Comparison of ENCODE assay signal across 1 cellular context in the genomic region with DNA sequence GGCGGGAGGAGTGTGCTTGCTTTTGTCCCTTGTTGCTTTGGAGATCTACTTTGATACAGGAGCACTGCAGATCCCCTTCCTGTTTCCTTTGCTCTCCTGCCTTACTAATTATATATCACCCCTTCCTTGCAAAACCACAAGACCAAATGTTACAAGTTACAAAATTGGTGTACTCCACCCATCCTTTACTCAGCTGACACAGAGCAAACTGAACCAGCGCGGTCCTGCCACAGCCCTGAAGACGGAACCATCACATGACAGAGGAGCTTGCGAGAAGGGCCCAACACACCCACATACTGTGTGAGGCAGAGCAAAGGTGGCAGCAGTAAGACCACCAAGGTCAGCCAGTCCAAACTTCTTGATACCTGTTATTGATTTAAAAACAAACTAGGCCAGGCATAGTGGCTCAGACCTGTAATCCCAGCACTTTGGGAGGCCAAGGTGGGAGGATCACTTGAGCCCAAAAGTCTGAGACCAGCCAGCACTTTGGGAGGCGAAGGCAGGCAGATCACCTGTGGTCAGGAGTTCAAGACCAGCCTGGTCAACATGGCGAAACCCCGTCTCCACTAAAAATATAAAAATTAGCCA.
TF ChIP-seq lines count a peak whose summit lies in the region.

No MANE protein-coding gene starts in this region.

TF ChIP-seq in HepG2, 621 proteins besides CTCF, POLR2A, EP300 and RAD21 (continued from another document and continues in another):
- TF ChIP-seq, protein P1, sequence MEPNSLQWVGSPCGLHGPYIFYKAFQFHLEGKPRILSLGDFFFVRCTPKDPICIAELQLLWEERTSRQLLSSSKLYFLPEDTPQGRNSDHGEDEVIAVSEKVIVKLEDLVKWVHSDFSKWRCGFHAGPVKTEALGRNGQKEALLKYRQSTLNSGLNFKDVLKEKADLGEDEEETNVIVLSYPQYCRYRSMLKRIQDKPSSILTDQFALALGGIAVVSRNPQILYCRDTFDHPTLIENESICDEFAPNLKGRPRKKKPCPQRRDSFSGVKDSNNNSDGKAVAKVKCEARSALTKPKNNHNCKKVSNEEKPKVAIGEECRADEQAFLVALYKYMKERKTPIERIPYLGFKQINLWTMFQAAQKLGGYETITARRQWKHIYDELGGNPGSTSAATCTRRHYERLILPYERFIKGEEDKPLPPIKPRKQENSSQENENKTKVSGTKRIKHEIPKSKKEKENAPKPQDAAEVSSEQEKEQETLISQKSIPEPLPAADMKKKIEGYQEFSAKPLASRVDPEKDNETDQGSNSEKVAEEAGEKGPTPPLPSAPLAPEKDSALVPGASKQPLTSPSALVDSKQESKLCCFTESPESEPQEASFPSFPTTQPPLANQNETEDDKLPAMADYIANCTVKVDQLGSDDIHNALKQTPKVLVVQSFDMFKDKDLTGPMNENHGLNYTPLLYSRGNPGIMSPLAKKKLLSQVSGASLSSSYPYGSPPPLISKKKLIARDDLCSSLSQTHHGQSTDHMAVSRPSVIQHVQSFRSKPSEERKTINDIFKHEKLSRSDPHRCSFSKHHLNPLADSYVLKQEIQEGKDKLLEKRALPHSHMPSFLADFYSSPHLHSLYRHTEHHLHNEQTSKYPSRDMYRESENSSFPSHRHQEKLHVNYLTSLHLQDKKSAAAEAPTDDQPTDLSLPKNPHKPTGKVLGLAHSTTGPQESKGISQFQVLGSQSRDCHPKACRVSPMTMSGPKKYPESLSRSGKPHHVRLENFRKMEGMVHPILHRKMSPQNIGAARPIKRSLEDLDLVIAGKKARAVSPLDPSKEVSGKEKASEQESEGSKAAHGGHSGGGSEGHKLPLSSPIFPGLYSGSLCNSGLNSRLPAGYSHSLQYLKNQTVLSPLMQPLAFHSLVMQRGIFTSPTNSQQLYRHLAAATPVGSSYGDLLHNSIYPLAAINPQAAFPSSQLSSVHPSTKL (CRISPR knock-in tag; IDR thresholded peaks at IDR 0.05): peak; percentile 89
- TF ChIP-seq SP4 (CRISPR knock-in tag; IDR thresholded peaks at IDR 0.05): peak; percentile 19; the same call in 1 of the 2 replicates
- TF ChIP-seq KDM3A (CRISPR knock-in tag; IDR thresholded peaks at IDR 0.05; ENCODE audit: low read depth): 0 out of 2 replicates have a peak, but pooled peaks have one; percentile 45
- TF ChIP-seq HNF4A (CRISPR knock-in tag; IDR thresholded peaks at IDR 0.05): peak; percentile 90
- no peak for TF ChIP-seq PHF5A (CRISPR knock-in tag; IDR thresholded peaks at IDR 0.05; ENCODE audit: low read depth, unreplicated experiment)
- TF ChIP-seq ZNF605 (CRISPR knock-in tag; IDR thresholded peaks at IDR 0.05): peak; percentile 57
- peak; percentile 54; the same call in 1 of the 2 replicates for TF ChIP-seq SOX13 (IDR thresholded peaks at IDR 0.05)
- TF ChIP-seq SOX13 (CRISPR knock-in tag; conservative IDR thresholded peaks at IDR 0.05 in 1 of 2, IDR thresholded peaks at IDR 0.05 in 1 of 2): peak; percentile 16 to 78; a peak in 2 of 4 replicates
- no peak for TF ChIP-seq ZNF260 (CRISPR knock-in tag; IDR thresholded peaks at IDR 0.05; ENCODE audit: borderline replicate concordance, low read depth)
- TF ChIP-seq ASH2L (IDR thresholded peaks at IDR 0.05; ENCODE audit: insufficient read length, low read depth, low read length): no peak
- TF ChIP-seq, protein P2, sequence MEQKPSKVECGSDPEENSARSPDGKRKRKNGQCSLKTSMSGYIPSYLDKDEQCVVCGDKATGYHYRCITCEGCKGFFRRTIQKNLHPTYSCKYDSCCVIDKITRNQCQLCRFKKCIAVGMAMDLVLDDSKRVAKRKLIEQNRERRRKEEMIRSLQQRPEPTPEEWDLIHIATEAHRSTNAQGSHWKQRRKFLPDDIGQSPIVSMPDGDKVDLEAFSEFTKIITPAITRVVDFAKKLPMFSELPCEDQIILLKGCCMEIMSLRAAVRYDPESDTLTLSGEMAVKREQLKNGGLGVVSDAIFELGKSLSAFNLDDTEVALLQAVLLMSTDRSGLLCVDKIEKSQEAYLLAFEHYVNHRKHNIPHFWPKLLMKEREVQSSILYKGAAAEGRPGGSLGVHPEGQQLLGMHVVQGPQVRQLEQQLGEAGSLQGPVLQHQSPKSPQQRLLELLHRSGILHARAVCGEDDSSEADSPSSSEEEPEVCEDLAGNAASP (CRISPR knock-in tag; IDR thresholded peaks at IDR 0.05; ENCODE audit: borderline replicate concordance): peak; percentile 68; the same call in 1 of the 2 replicates
- TF ChIP-seq, protein P3, sequence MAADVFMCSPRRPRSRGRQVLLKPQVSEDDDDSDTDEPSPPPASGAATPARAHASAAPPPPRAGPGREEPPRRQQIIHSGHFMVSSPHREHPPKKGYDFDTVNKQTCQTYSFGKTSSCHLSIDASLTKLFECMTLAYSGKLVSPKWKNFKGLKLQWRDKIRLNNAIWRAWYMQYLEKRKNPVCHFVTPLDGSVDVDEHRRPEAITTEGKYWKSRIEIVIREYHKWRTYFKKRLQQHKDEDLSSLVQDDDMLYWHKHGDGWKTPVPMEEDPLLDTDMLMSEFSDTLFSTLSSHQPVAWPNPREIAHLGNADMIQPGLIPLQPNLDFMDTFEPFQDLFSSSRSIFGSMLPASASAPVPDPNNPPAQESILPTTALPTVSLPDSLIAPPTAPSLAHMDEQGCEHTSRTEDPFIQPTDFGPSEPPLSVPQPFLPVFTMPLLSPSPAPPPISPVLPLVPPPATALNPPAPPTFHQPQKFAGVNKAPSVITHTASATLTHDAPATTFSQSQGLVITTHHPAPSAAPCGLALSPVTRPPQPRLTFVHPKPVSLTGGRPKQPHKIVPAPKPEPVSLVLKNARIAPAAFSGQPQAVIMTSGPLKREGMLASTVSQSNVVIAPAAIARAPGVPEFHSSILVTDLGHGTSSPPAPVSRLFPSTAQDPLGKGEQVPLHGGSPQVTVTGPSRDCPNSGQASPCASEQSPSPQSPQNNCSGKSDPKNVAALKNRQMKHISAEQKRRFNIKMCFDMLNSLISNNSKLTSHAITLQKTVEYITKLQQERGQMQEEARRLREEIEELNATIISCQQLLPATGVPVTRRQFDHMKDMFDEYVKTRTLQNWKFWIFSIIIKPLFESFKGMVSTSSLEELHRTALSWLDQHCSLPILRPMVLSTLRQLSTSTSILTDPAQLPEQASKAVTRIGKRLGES (CRISPR knock-in tag; IDR thresholded peaks at IDR 0.05; ENCODE audit: borderline replicate concordance): no peak
- 0 out of 2 replicates have a peak, but pooled peaks have one; percentile 29 for TF ChIP-seq ZNF563 (CRISPR knock-in tag; IDR thresholded peaks at IDR 0.05)
- peak; percentile 27; the same call in 1 of the 2 replicates for TF ChIP-seq THAP11 (CRISPR knock-in tag; IDR thresholded peaks at IDR 0.05)
- peak; percentile 94 for TF ChIP-seq SP5 (CRISPR knock-in tag; IDR thresholded peaks at IDR 0.05; ENCODE audit: borderline replicate concordance, low read depth)
- no peak for TF ChIP-seq TOE1 (CRISPR knock-in tag; IDR thresholded peaks at IDR 0.05)
- TF ChIP-seq ZNF432 (CRISPR knock-in tag; IDR thresholded peaks at IDR 0.05; ENCODE audit: borderline replicate concordance): no peak
- TF ChIP-seq RAD51 (IDR thresholded peaks at IDR 0.05; ENCODE audit: borderline replicate concordance): 0 out of 2 replicates have a peak, but pooled peaks have one; percentile 19
- TF ChIP-seq ZNF441 (CRISPR knock-in tag; IDR thresholded peaks at IDR 0.05; ENCODE audit: borderline replicate concordance): peak; percentile 22; the same call in 1 of the 2 replicates
- TF ChIP-seq JDP2 (CRISPR knock-in tag; IDR thresholded peaks at IDR 0.05; ENCODE audit: borderline replicate concordance): no peak
- TF ChIP-seq ZNF543 (CRISPR knock-in tag; IDR thresholded peaks at IDR 0.05): 0 out of 2 replicates have a peak, but pooled peaks have one; percentile 35
- TF ChIP-seq RBM22 (optimal IDR thresholded peaks at IDR 0.05; ENCODE audit: low read length): no peak
- TF ChIP-seq ZNF780A (CRISPR knock-in tag; IDR thresholded peaks at IDR 0.05): peak; percentile 25; the same call in 1 of the 2 replicates
- peak; percentile 64 for TF ChIP-seq ZNF121 (CRISPR knock-in tag; IDR thresholded peaks at IDR 0.05)
- TF ChIP-seq, protein P4, sequence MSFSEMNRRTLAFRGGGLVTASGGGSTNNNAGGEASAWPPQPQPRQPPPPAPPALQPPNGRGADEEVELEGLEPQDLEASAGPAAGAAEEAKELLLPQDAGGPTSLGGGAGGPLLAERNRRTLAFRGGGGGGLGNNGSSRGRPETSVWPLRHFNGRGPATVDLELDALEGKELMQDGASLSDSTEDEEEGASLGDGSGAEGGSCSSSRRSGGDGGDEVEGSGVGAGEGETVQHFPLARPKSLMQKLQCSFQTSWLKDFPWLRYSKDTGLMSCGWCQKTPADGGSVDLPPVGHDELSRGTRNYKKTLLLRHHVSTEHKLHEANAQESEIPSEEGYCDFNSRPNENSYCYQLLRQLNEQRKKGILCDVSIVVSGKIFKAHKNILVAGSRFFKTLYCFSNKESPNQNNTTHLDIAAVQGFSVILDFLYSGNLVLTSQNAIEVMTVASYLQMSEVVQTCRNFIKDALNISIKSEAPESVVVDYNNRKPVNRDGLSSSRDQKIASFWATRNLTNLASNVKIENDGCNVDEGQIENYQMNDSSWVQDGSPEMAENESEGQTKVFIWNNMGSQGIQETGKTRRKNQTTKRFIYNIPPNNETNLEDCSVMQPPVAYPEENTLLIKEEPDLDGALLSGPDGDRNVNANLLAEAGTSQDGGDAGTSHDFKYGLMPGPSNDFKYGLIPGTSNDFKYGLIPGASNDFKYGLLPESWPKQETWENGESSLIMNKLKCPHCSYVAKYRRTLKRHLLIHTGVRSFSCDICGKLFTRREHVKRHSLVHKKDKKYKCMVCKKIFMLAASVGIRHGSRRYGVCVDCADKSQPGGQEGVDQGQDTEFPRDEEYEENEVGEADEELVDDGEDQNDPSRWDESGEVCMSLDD (CRISPR knock-in tag; IDR thresholded peaks at IDR 0.05; ENCODE audit: borderline replicate concordance): no peak
- TF ChIP-seq ATF1 (CRISPR knock-in tag; IDR thresholded peaks at IDR 0.05): 0 out of 2 replicates have a peak, but pooled peaks have one; percentile 3
- peak; percentile 80 for TF ChIP-seq ZNF501 (CRISPR knock-in tag; IDR thresholded peaks at IDR 0.05)
- peak; percentile 66; the same call in 1 of the 2 replicates for TF ChIP-seq NFKBIZ (CRISPR knock-in tag; IDR thresholded peaks at IDR 0.05)
- TF ChIP-seq ZFP41 (CRISPR knock-in tag; IDR thresholded peaks at IDR 0.05; ENCODE audit: borderline replicate concordance): no peak
- no peak; the same call in 1 of the 2 replicates for TF ChIP-seq MXD4 (CRISPR knock-in tag; IDR thresholded peaks at IDR 0.05)
- no peak for TF ChIP-seq ZNF251 (CRISPR knock-in tag; IDR thresholded peaks at IDR 0.05)
- TF ChIP-seq, protein P5, sequence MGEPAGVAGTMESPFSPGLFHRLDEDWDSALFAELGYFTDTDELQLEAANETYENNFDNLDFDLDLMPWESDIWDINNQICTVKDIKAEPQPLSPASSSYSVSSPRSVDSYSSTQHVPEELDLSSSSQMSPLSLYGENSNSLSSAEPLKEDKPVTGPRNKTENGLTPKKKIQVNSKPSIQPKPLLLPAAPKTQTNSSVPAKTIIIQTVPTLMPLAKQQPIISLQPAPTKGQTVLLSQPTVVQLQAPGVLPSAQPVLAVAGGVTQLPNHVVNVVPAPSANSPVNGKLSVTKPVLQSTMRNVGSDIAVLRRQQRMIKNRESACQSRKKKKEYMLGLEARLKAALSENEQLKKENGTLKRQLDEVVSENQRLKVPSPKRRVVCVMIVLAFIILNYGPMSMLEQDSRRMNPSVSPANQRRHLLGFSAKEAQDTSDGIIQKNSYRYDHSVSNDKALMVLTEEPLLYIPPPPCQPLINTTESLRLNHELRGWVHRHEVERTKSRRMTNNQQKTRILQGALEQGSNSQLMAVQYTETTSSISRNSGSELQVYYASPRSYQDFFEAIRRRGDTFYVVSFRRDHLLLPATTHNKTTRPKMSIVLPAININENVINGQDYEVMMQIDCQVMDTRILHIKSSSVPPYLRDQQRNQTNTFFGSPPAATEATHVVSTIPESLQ (CRISPR knock-in tag; conservative IDR thresholded peaks at IDR 0.05): no peak
- TF ChIP-seq, protein P6, sequence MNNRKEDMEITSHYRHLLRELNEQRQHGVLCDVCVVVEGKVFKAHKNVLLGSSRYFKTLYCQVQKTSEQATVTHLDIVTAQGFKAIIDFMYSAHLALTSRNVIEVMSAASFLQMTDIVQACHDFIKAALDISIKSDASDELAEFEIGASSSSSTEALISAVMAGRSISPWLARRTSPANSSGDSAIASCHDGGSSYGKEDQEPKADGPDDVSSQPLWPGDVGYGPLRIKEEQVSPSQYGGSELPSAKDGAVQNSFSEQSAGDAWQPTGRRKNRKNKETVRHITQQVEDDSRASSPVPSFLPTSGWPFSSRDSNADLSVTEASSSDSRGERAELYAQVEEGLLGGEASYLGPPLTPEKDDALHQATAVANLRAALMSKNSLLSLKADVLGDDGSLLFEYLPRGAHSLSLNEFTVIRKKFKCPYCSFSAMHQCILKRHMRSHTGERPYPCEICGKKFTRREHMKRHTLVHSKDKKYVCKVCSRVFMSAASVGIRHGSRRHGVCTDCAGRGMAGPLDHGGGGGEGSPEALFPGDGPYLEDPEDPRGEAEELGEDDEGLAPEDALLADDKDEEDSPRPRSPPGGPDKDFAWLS (CRISPR knock-in tag; IDR thresholded peaks at IDR 0.05; ENCODE audit: borderline replicate concordance): no peak
- no peak for TF ChIP-seq FOXA1 (IDR thresholded peaks at IDR 0.05)
- TF ChIP-seq FOXA1 (CRISPR knock-in tag; IDR thresholded peaks at IDR 0.05): peak; percentile 74
- TF ChIP-seq ESRRA (CRISPR knock-in tag; IDR thresholded peaks at IDR 0.05; ENCODE audit: low read depth): peak; percentile 78
- TF ChIP-seq, protein P7, sequence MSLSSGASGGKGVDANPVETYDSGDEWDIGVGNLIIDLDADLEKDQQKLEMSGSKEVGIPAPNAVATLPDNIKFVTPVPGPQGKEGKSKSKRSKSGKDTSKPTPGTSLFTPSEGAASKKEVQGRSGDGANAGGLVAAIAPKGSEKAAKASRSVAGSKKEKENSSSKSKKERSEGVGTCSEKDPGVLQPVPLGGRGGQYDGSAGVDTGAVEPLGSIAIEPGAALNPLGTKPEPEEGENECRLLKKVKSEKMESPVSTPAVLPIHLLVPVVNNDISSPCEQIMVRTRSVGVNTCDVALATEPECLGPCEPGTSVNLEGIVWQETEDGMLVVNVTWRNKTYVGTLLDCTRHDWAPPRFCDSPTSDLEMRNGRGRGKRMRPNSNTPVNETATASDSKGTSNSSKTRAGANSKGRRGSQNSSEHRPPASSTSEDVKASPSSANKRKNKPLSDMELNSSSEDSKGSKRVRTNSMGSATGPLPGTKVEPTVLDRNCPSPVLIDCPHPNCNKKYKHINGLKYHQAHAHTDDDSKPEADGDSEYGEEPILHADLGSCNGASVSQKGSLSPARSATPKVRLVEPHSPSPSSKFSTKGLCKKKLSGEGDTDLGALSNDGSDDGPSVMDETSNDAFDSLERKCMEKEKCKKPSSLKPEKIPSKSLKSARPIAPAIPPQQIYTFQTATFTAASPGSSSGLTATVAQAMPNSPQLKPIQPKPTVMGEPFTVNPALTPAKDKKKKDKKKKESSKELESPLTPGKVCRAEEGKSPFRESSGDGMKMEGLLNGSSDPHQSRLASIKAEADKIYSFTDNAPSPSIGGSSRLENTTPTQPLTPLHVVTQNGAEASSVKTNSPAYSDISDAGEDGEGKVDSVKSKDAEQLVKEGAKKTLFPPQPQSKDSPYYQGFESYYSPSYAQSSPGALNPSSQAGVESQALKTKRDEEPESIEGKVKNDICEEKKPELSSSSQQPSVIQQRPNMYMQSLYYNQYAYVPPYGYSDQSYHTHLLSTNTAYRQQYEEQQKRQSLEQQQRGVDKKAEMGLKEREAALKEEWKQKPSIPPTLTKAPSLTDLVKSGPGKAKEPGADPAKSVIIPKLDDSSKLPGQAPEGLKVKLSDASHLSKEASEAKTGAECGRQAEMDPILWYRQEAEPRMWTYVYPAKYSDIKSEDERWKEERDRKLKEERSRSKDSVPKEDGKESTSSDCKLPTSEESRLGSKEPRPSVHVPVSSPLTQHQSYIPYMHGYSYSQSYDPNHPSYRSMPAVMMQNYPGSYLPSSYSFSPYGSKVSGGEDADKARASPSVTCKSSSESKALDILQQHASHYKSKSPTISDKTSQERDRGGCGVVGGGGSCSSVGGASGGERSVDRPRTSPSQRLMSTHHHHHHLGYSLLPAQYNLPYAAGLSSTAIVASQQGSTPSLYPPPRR (CRISPR knock-in tag; IDR thresholded peaks at IDR 0.05; ENCODE audit: borderline replicate concordance): peak; percentile 80; the same call in 1 of the 2 replicates
- TF ChIP-seq NCOR1 (IDR thresholded peaks at IDR 0.05; ENCODE audit: borderline replicate concordance, low read length): no peak
